1 cellular context compared by ENCODE assay signal in the genomic region with DNA sequence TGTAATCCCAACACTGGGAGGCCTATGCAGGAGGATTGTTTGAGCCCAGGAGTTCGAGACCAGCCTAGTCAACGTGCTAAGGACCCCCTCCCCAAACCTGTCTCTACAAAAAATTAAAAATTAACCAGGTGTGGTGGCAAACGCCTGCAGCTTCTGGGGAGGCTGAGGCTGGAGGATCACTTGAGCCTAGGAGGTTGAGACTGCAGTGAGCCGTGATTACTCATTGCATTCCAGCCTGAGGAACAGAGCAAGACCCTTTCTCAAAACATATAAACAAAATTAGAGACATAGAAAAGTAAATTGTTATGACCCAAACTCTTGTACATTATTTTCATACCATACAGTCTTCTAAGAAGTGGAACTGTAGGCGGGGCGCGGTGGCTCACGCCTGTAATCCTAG.
TF ChIP-seq lines count a peak whose summit lies in the region.

No MANE protein-coding gene starts in this region.

TF ChIP-seq in GM23338, 12 proteins besides CTCF, POLR2A, EP300 and RAD21 (continued from another document):
- TF ChIP-seq REST (IDR thresholded peaks at IDR 0.05; ENCODE audit: unreplicated experiment) (no peak), STAT1 (IDR thresholded peaks at IDR 0.05; ENCODE audit: unreplicated experiment) (no peak), JUNB (IDR thresholded peaks at IDR 0.05; ENCODE audit: unreplicated experiment) (no peak), POLR2AphosphoS5 (IDR thresholded peaks at IDR 0.05; ENCODE audit: low read depth) (no peak), EZH2 (IDR thresholded peaks at IDR 0.05; ENCODE audit: low read depth, unreplicated experiment) (no peak), ZNF331 (CRISPR knock-in tag; IDR thresholded peaks at IDR 0.05; ENCODE audit: low read depth) (no peak), CREB1 (CRISPR knock-in tag; IDR thresholded peaks at IDR 0.05; ENCODE audit: low read depth) (no peak)
- TF ChIP-seq, protein P1, sequence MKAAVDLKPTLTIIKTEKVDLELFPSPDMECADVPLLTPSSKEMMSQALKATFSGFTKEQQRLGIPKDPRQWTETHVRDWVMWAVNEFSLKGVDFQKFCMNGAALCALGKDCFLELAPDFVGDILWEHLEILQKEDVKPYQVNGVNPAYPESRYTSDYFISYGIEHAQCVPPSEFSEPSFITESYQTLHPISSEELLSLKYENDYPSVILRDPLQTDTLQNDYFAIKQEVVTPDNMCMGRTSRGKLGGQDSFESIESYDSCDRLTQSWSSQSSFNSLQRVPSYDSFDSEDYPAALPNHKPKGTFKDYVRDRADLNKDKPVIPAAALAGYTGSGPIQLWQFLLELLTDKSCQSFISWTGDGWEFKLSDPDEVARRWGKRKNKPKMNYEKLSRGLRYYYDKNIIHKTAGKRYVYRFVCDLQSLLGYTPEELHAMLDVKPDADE (IDR thresholded peaks at IDR 0.05): no peak
